9 cellular contexts compared by ENCODE assay signal in the genomic region with DNA sequence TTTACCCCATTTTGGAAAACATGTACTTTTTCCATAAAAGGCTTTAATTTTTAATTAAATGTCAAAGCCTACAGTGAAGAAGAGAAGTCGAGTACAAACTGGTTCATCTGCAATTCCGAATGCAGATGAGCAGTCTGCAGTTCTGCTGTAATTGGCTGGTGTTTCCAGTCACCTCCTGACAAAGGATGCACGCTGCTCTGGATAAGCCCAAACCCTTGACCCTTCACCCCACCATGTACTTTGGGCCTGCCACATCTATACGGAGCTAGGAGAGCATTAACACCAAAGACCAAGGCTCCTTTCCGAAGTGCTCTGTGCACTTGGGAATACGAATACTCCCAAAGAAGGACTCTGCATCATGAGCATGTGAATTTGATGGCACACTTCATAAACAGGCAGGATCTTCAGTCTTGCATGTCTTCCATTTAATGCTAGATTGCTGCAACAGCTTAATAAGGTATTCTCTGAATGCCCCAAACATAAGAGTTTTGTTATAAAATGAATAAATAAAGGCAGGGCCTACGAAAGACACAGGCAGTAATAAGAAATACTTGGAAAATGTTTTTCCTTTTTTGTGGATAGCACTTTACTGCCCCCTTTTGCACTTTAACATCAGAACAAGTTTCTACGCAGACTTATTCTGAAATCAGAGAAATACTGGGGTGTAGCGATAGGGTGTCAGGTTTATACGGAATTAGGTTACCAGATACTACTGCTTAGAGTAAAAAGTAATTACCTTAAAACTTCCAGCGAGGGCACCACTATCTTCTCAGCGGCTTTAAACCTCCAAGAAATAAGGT. TPM values are rescaled to one million over a fixed set of nuclear protein-coding genes. Genes with fewer than 3 reads are reported as not detected.
DNase-seq lines count a peak whose midpoint lies in the region; ATAC-seq and TF ChIP-seq lines count a peak whose summit lies in the region.
"Had no signal": no experiment of that assay in that cellular context is flagged by ENCODE, and none has a peak within 500 bp of the region (broad histone marks: within the 10 kb centered on the region; RNA-seq: fewer than 3 reads in every experiment).

No MANE protein-coding gene starts in this region.

- peaks cover 43% of the 10 kb centered on the region for H3K4me1 ChIP-seq in PC-3 (ENCODE audit: insufficient read depth, low read length)

- H3K9ac ChIP-seq in PC-3 (ENCODE audit: low read length) = no peak overlapping the region

- POLR2A ChIA-PET in PC-3 (lab: Charles Lee; ENCODE audit: unreplicated experiment) = no interaction called here

- peak overlapping the region; percentile 34; the same call in 1 of the 2 replicates for H3K4me3 ChIP-seq in PC-3 (ENCODE audit: low read length)
- no peak overlapping the region for H3K4me3 ChIP-seq in retinal pigment epithelial cell (ENCODE audit: low read length)

- CTCF ChIA-PET in PC-3 (lab: Charles Lee) = no interaction called here

- no peaks in the 10 kb centered on the region for H3K27me3 ChIP-seq in PC-3 (ENCODE audit: low read length)

- no peaks in the 10 kb centered on the region for H3K9me3 ChIP-seq in PC-3 (ENCODE audit: low read length)

- ATAC-seq in PC-3 = no peak
- no peak for ATAC-seq in HG03521 (IDR thresholded peaks at IDR 0.05; ENCODE audit: unreplicated experiment)
- ATAC-seq in GM21737 (IDR thresholded peaks at IDR 0.05; ENCODE audit: unreplicated experiment) = no peak
- ATAC-seq: activated CD8-positive, alpha-beta T cell treated with anti-CD3 and anti-CD28 coated beads, Interleukin-2, amount 10 ng/mL, durations not matched to agents 7 days and 5 days had no signal

- no peaks in the 10 kb centered on the region for H3K9me2 ChIP-seq in PC-3 (replicated peaks; ENCODE audit: low read length)

- peaks cover 23% of the 10 kb centered on the region; the same call in 1 of the 2 replicates for H4K20me1 ChIP-seq in PC-3 (ENCODE audit: low read length)

- 0 out of 2 replicates have a peak, but pooled peaks cover 3% of the 10 kb centered on the region for H3K36me3 ChIP-seq in PC-3 (ENCODE audit: low read depth, low read length)

- TF ChIP-seq CTCF in PC-3 (conservative IDR thresholded peaks at IDR 0.05; ENCODE audit: low read depth, low read length) (peak; percentile 46; the same call in 1 of the 2 replicates), retinal pigment epithelial cell (conservative IDR thresholded peaks at IDR 0.05; ENCODE audit: low read depth, low read length) (peak; percentile 52)

- H3K4me2 ChIP-seq in PC-3 (ENCODE audit: low read length) = peak overlapping the region; percentile 74

- H3F3A ChIP-seq in PC-3 (ENCODE audit: low read length, unreplicated experiment) = no peaks in the 10 kb centered on the region

- H2AFZ ChIP-seq in PC-3 (ENCODE audit: low read length) = no peak overlapping the region

- H3K27ac ChIP-seq in PC-3 (ENCODE audit: low read length) = peak overlapping the region; percentile 64

- DNase-seq in DMS53 (lab: John Stamatoyannopoulos, UW) (peak; percentile 1), DMS53 treated with DMSO at 0.1 percent for 48 hours (lab: John Stamatoyannopoulos, UW; ENCODE audit: unreplicated experiment) (no peak), PC-3 (peak; percentile 16), fibroblast of gingiva (ENCODE audit: low read depth) (peak; percentile 36), retinal pigment epithelial cell (ENCODE audit: low read depth) (no peak)
- no peak for DNase-seq in activated CD4-positive, alpha-beta T cell treated with anti-CD3 and anti-CD28 coated beads, Interleukin-2, amount 50 U/mL, for 48 hours
- DNase-seq: activated CD8-positive, alpha-beta T cell treated with anti-CD3 and anti-CD28 coated beads, Interleukin-2, amount 10 ng/mL, durations not matched to agents 7 days and 5 days had no signal

- H3K79me2 ChIP-seq in PC-3 (ENCODE audit: low read length) = peaks cover 98% of the 10 kb centered on the region

- no TSS peak for BruUV-seq in PC-3 (replicated peaks; lab: Mats Ljungman, UMichigan)

- intact Hi-C loops in PC-3 (cut with micrococcal nuclease) = loop anchor here (1.0 kb wide), 1 partner anchor 391 kb away; no protein-coding TSS in a partner anchor

RNA-seq across cellular contexts. Expression of a gene that starts 15.1 kb away (rescaled TPM):
- 16.4 and 17.5 TPM in 2 replicates for total RNA-seq in PC-3 (2014; rRNA removed)

RNA-seq across cellular contexts. Expression of a gene that starts 47.5 kb away (rescaled TPM):
- 31.8 and 44.3 TPM in 2 replicates for total RNA-seq in PC-3 (2014; rRNA removed)

Comparison
In these comparisons a context has a peak if more than half of its experiments do, and no peak if none do; other contexts are left out.
1. DNase-seq: peak in DMS53 (single experiment), PC-3 (single experiment) and fibroblast of gingiva (single experiment); none in DMS53 treated with DMSO at 0.1 percent for 48 hours (single experiment), retinal pigment epithelial cell (single experiment) and activated CD4-positive, alpha-beta T cell treated with anti-CD3 and anti-CD28 coated beads, Interleukin-2, amount 50 U/mL, for 48 hours (0 of 2).